In the genomic region with DNA sequence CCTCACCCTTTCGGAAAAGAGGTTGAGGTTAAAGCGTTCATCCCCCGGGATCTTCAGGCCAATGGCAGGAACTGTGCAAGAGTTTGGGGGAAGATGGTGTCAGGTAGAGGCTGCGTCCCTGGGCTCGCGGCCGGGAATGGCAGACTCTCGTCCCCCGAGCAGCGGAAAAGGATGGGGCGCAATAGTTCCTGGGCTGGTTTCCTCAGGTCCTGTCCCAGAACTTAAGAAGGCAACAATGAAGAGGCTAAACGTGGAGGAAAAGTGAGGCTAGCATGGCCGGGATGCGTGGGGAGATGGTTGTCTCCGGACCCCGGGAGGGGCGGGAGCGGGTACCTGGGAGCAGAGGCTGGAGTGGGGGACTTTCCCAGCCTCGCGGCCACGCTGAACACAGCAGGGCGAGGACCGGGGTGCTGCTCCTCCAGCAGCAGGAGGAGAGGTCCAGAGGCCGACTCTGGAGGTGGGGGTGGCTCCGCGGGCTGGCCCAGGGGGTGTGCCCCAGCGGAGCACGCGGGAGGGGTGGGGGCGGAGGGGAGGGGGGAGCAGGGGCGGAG, we compare ENCODE assay signal across 8 cellular contexts. TPM values are rescaled to one million over a fixed set of nuclear protein-coding genes. Genes with fewer than 3 reads are reported as not detected.
DNase-seq lines count a peak whose midpoint lies in the region; ATAC-seq and TF ChIP-seq lines count a peak whose summit lies in the region.

No MANE protein-coding gene starts in this region.

- H3K27ac ChIP-seq in HUES64 (ENCODE audit: low read depth, low read length) (no peak overlapping the region), ascending aorta (peak overlapping the region in 1 of 2 donors; percentile 28)

- H3K4me1 ChIP-seq in HUES64 (ENCODE audit: insufficient read depth, low read length) (no peaks in the 10 kb centered on the region), ascending aorta (peaks cover 4 to 8% of the 10 kb centered on the region in 2 donors)

- peak overlapping the region; percentile 84 to 96 for H3K4me3 Mint-ChIP-seq in stimulated activated naive CD8-positive, alpha-beta T cell treated with anti-CD3 and anti-CD28 coated beads, Interleukin-15, amount 100 ng/mL, for 72 hours

- peaks cover 43% of the 10 kb centered on the region for H3K4me1 Mint-ChIP-seq in stimulated activated naive CD8-positive, alpha-beta T cell treated with anti-CD3 and anti-CD28 coated beads, Interleukin-15, amount 100 ng/mL, for 72 hours

- peak overlapping the region; percentile 87 for H3K4me3 ChIP-seq in GM08714 (ENCODE audit: low read length)
- peak overlapping the region; percentile 61 for H3K4me3 ChIP-seq in HUES64 (ENCODE audit: low read length)
- peak overlapping the region; percentile 56 to 95 for H3K4me3 ChIP-seq in ascending aorta

- H3K27me3 Mint-ChIP-seq in stimulated activated naive CD8-positive, alpha-beta T cell treated with anti-CD3 and anti-CD28 coated beads, Interleukin-15, amount 100 ng/mL, for 72 hours: peaks cover 63% of the 10 kb centered on the region

- H3K9me3 ChIP-seq in HUES64 (ENCODE audit: insufficient read depth, low read depth, low read length): no peaks in the 10 kb centered on the region
- no peaks in the 10 kb centered on the region for H3K9me3 ChIP-seq in ascending aorta

- ATAC-seq in stimulated activated naive CD8-positive, alpha-beta T cell treated with anti-CD3 and anti-CD28 coated beads, Interleukin-15, amount 100 ng/mL, for 72 hours: peak; percentile 60

- TF ChIP-seq CTCF in ascending aorta (IDR thresholded peaks at IDR 0.05) (no peak), GM13976 (IDR thresholded peaks at IDR 0.05; ENCODE audit: borderline replicate concordance, control extremely low read depth, extremely low read depth, insufficient read depth, missing control alignments) (no peak)

- H3K36me3 ChIP-seq in HUES64 (ENCODE audit: insufficient read depth, low read length): no peaks in the 10 kb centered on the region
- no peaks in the 10 kb centered on the region for H3K36me3 ChIP-seq in ascending aorta

- peak overlapping the region; percentile 1 to 94 for H3K27ac Mint-ChIP-seq in stimulated activated naive CD8-positive, alpha-beta T cell treated with anti-CD3 and anti-CD28 coated beads, Interleukin-15, amount 100 ng/mL, for 72 hours

- H3K27me3 ChIP-seq in HUES64 (ENCODE audit: insufficient read depth, low read length) (peaks cover 75% of the 10 kb centered on the region), ascending aorta (no peaks in the 10 kb centered on the region)

- H3K9ac ChIP-seq in HUES64 (ENCODE audit: low read depth, low read length): no peak overlapping the region

- DNase-seq in ascending aorta (ENCODE audit: low spot score in 2 of 2) (no peak), islet precursor cell (peak; percentile 52), GM13976 (ENCODE audit: low spot score) (no peak)
- peak in 1 of 2 donors; percentile 44 for DNase-seq in stimulated activated naive CD8-positive, alpha-beta T cell treated with anti-CD3 and anti-CD28 coated beads, Interleukin-15, amount 100 ng/mL, for 72 hours
- DNase-seq in stimulated activated CD4-positive, alpha-beta T cell treated with anti-CD3 and anti-CD28 coated beads, Interleukin-12 subunit alpha, Interleukin-12 subunit beta, amount 100 ng/mL, for 4 hours: no peak
- DNase-seq in stimulated activated CD4-positive, alpha-beta T cell treated with anti-CD3 and anti-CD28 coated beads, Interleukin-4, amount 100 ng/mL, for 1 hour: no peak

- 5% methylated on average over 30 of the region's 31 CpGs for WGBS in HUES64

- in situ Hi-C loops in GM13976 (cut with MboI; ENCODE audit: low sequenced_read_pairs, unreplicated experiment): no loop called here

- intact Hi-C loops in ascending aorta (cut with DNase I): no loop called here

- no peaks in the 10 kb centered on the region for H3K9me3 Mint-ChIP-seq in stimulated activated naive CD8-positive, alpha-beta T cell treated with anti-CD3 and anti-CD28 coated beads, Interleukin-15, amount 100 ng/mL, for 72 hours

RNA-seq across cellular contexts. Expression of a gene that starts 0.9 kb away (rescaled TPM):
- 0.15 TPM for polyA plus RNA-seq in HUES64 (2013, experiment 1 of 2)
- polyA plus RNA-seq in HUES64 (2013, experiment 2 of 2): 0.38 TPM
- not detected for total RNA-seq in ascending aorta

RNA-seq across cellular contexts. Expression of a gene that starts 28.1 kb away (rescaled TPM):
- 3.8 TPM for polyA plus RNA-seq in HUES64 (2013, experiment 1 of 2)
- 4.2 TPM for polyA plus RNA-seq in HUES64 (2013, experiment 2 of 2)
- total RNA-seq in ascending aorta: 1.2 TPM
